In the genomic region with DNA sequence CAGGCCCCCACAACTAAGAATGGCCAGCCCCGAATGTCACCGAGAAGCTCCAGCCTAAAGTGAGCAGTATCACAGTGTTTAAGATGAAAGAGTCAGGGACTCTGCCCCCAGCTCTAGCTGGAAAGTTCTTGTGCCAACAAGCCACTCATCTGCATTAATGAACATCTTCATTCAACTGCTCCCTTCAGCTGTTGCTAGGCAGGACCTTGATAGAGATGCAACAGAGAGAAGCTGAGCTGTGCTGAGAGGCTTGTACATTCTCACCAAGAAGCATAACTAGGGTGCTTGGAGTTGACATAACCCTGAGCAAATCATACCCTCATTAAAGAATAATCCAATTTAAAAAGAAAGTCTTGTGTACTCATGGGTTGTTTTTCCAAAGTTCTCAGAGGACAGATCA, we compare ENCODE assay signal across 30 cellular contexts.
DNase-seq lines count a peak whose midpoint lies in the region; ATAC-seq and TF ChIP-seq lines count a peak whose summit lies in the region.
"Had no signal": no experiment of that assay in that cellular context is flagged by ENCODE, and none has a peak within 500 bp of the region (broad histone marks: within the 10 kb centered on the region; RNA-seq: fewer than 3 reads in every experiment).

No MANE protein-coding gene starts in this region.

- no peaks in the 10 kb centered on the region for H3K9me2 ChIP-seq in OCI-LY7 (ENCODE audit: insufficient read depth, low read length)

- CTCF ChIA-PET in OCI-LY7 (lab: Charles Lee; ENCODE audit: unreplicated experiment) = no interaction called here

- H4K20me1 ChIP-seq in BLaER1 treated with 17β-estradiol and CSF1 and Interleukin-3, amounts not matched to agents 10 nM and 100 nM = no peaks in the 10 kb centered on the region
- no peaks in the 10 kb centered on the region for H4K20me1 ChIP-seq in OCI-LY7 (ENCODE audit: insufficient read depth, low read length)

- peaks cover 28% of the 10 kb centered on the region for H3K4me1 Mint-ChIP-seq in memory B cell
- H3K4me1 Mint-ChIP-seq: nephron had no signal

- DNase-seq in NAMALWA (ENCODE audit: low spot score) (peak; percentile 22), memory B cell (ENCODE audit: low spot score in 2 of 2) (peak in 1 of 2 donors; percentile 0), NCI-H1092 (lab: John Stamatoyannopoulos, UW) (no peak), OCI-LY7 (ENCODE audit: low spot score) (no peak)
- DNase-seq: activated CD4-positive, alpha-beta T cell treated with anti-CD3 and anti-CD28 coated beads, Interleukin-2, amount 50 U/mL, for 4 hours; activated CD4-positive, CD25-positive, alpha-beta regulatory T cell; activated CD8-positive, alpha-beta memory T cell treated with anti-CD3 and anti-CD28 coated beads, Interleukin-2, amount 50 U/mL, for 48 hours; central memory CD4-positive, alpha-beta T cell; gastrocnemius medialis; H7; hippocampal formation; left ventricle myocardium inferior; NCI-H1436 treated with DMSO at 0.1 percent for 48 hours; NCI-H2171; NCI-H526; ovary; retina; spleen; stimulated activated CD4-positive, alpha-beta T cell treated with anti-CD3 and anti-CD28 coated beads, Interleukin-4, amount 100 ng/mL, for 1 hour; stomach; tibial artery had no signal

- POLR2A ChIA-PET in OCI-LY7 (lab: Charles Lee) = no interaction called here

- peaks cover 5 to 25% (median 13%) of the 10 kb centered on the region in 11 experiments; a peak in 17 of 22 replicates for H3K9me3 ChIP-seq in BLaER1 treated with 17β-estradiol and CSF1 and Interleukin-3, amounts not matched to agents 10 nM and 100 nM (replicated peaks in 1 of 11)
- no peaks in the 10 kb centered on the region for H3K9me3 ChIP-seq in OCI-LY7 (ENCODE audit: low read length)
- H3K9me3 ChIP-seq: gastrocnemius medialis, left ventricle myocardium inferior, ovary, spleen, stomach had no signal

- no peaks in the 10 kb centered on the region for H3K36me3 Mint-ChIP-seq in memory B cell

- peaks cover 18 to 62% (median 28%) of the 10 kb centered on the region in 10 experiments for H3K4me1 ChIP-seq in BLaER1 treated with 17β-estradiol and CSF1 and Interleukin-3, amounts not matched to agents 10 nM and 100 nM
- H3K4me1 ChIP-seq in OCI-LY7 (ENCODE audit: insufficient read depth, low read length, poor library complexity, severe bottlenecking) = peaks cover 6% of the 10 kb centered on the region
- H3K4me1 ChIP-seq: gastrocnemius medialis, left ventricle myocardium inferior, stomach, tibial artery had no signal

- H3K4me3 ChIP-seq in BLaER1 treated with 17β-estradiol and CSF1 and Interleukin-3, amounts not matched to agents 10 nM and 100 nM = no peak overlapping the region
- H3K4me3 ChIP-seq in OCI-LY7 (ENCODE audit: low read depth, low read length, poor library complexity, severe bottlenecking) = no peak overlapping the region
- H3K4me3 ChIP-seq: gastrocnemius medialis, left ventricle myocardium inferior, ovary, spleen, stomach, tibial artery had no signal

- H3K4me2 ChIP-seq in BLaER1 treated with 17β-estradiol and CSF1 and Interleukin-3, amounts not matched to agents 10 nM and 100 nM = peak overlapping the region; percentile 1 to 56 (median 42); a peak in 19 of 22 replicates
- no peak overlapping the region for H3K4me2 ChIP-seq in OCI-LY7 (ENCODE audit: low read length)

- H3K27me3 Mint-ChIP-seq in memory B cell = no peaks in the 10 kb centered on the region
- H3K27me3 Mint-ChIP-seq: dendritic cell treated with granulocyte-macrophage colony-stimulating factor and Interleukin-4, amounts not matched to agents 40 ng/mL and 50 ng/mL, for 4 days had no signal

- BruUV-seq in OCI-LY7 (replicated peaks; lab: Mats Ljungman, UMichigan) = no TSS peak

- H3K79me2 ChIP-seq in OCI-LY7 (ENCODE audit: insufficient read depth, low read depth, low read length) = no peaks in the 10 kb centered on the region

- no peak for TF ChIP-seq CTCF in OCI-LY7 (conservative IDR thresholded peaks at IDR 0.05; ENCODE audit: low read length)

- H3K27ac ChIP-seq in BLaER1 treated with 17β-estradiol and CSF1 and Interleukin-3, amounts not matched to agents 10 nM and 100 nM = peak overlapping the region in 4 of 11 experiments; percentile 3 to 30 (median 18); a peak in 5 of 22 replicates
- no peak overlapping the region for H3K27ac ChIP-seq in OCI-LY7 (ENCODE audit: low read depth, low read length, poor library complexity, severe bottlenecking)
- H3K27ac ChIP-seq: gastrocnemius medialis, left ventricle myocardium inferior, stomach, tibial artery had no signal

- no peak overlapping the region for H3K9ac ChIP-seq in BLaER1 treated with 17β-estradiol and CSF1 and Interleukin-3, amounts not matched to agents 10 nM and 100 nM

- H3K9me3 Mint-ChIP-seq in memory B cell = no peaks in the 10 kb centered on the region
- H3K9me3 Mint-ChIP-seq: dendritic cell treated with granulocyte-macrophage colony-stimulating factor and Interleukin-4, amounts not matched to agents 40 ng/mL and 50 ng/mL, for 4 days had no signal

- intact Hi-C loops in OCI-LY7 (cut with micrococcal nuclease; ENCODE audit: unreplicated experiment) = no loop called here

- H3K36me3 ChIP-seq in BLaER1 treated with 17β-estradiol and CSF1 and Interleukin-3, amounts not matched to agents 10 nM and 100 nM = no peaks in the 10 kb centered on the region; a peak in 1 of 22 replicates
- no peaks in the 10 kb centered on the region for H3K36me3 ChIP-seq in OCI-LY7 (ENCODE audit: insufficient read depth, low read length)
- H3K36me3 ChIP-seq: gastrocnemius medialis, left ventricle myocardium inferior, ovary, spleen, stomach, tibial artery had no signal

- no peak overlapping the region for H3K4me3 Mint-ChIP-seq in memory B cell
- H3K4me3 Mint-ChIP-seq: dendritic cell treated with granulocyte-macrophage colony-stimulating factor and Interleukin-4, amounts not matched to agents 40 ng/mL and 50 ng/mL, for 4 days; nephron had no signal

- H3K27me3 ChIP-seq in BLaER1 treated with 17β-estradiol and CSF1 and Interleukin-3, amounts not matched to agents 10 nM and 100 nM = peaks cover 0 to 9% (median 0%) of the 10 kb centered on the region in 11 experiments; a peak in 5 of 22 replicates
- H3K27me3 ChIP-seq: gastrocnemius medialis, ovary, stomach, tibial artery had no signal

- H3K27ac Mint-ChIP-seq in memory B cell = peak overlapping the region; percentile 80
- H3K27ac Mint-ChIP-seq: activated naive CD4-positive, alpha-beta T cell treated with anti-CD3 and anti-CD28 coated beads, Interleukin-2, amount 50 U/mL, for 72 hours; activated T-helper 2 cell treated with anti-CD3 and anti-CD28 coated beads, Interferon-gamma antibody, Interleukin-2, Interleukin-4, amounts not matched to agents 10 μg/mL and 5 μg/mL and 100 μg/mL, durations not matched to agents 14 hours and 24 hours and 36 hours; dendritic cell treated with granulocyte-macrophage colony-stimulating factor and Interleukin-4, amounts not matched to agents 40 ng/mL and 50 ng/mL, for 4 days had no signal

- ATAC-seq in GM18502 (IDR thresholded peaks at IDR 0.05; ENCODE audit: poor library complexity, unreplicated experiment) (peak; percentile 26), memory B cell (ENCODE audit: low read depth) (peak; percentile 40), HG02870 (IDR thresholded peaks at IDR 0.05; ENCODE audit: unreplicated experiment) (no peak), HG03457 (IDR thresholded peaks at IDR 0.05; ENCODE audit: unreplicated experiment) (no peak)
- ATAC-seq: activated naive CD4-positive, alpha-beta T cell treated with anti-CD3 and anti-CD28 coated beads, Interleukin-2, amount 50 U/mL, for 72 hours; gastrocnemius medialis; Right ventricle myocardium inferior had no signal

- no peak overlapping the region for H2AFZ ChIP-seq in OCI-LY7 (ENCODE audit: low read length)

Comparison
In these comparisons a context has a peak if more than half of its experiments do, and no peak if none do; other contexts are left out.
1. ATAC-seq: peak in GM18502 (single experiment) and memory B cell (single experiment); none in HG02870 (single experiment) and HG03457 (single experiment).